ENCODE assay signal across 3 cellular contexts in the genomic region with DNA sequence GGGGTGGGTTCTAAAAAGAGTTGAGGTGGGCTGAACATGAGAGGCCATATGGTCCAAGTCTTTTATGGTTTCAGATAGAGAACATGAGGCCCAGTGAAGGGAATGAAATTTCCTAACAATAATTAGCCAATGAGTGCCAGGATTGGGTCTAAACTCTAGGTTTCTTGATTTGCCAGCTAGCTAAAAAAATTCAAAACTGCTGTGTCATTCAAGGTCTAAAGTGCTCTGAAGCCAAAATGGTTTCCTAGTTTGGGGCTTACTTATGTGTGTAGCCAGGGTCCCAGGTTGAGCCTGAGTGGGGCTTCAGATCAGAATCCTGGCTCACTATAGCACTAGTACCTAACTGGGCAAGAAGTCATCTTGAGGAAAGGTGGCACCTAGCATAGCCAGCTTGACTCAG.
TF ChIP-seq lines count a peak whose summit lies in the region.

No MANE protein-coding gene starts in this region.

TF ChIP-seq in HepG2, 621 proteins besides CTCF, POLR2A, EP300 and RAD21:
- TF ChIP-seq LBX2 (CRISPR knock-in tag; IDR thresholded peaks at IDR 0.05; ENCODE audit: borderline replicate concordance) (no peak), ETS1 (CRISPR knock-in tag; IDR thresholded peaks at IDR 0.05) (no peak), ZNF263 (CRISPR knock-in tag; IDR thresholded peaks at IDR 0.05) (no peak), MAFK (conservative IDR thresholded peaks at IDR 0.05 in 1 of 2, IDR thresholded peaks at IDR 0.05 in 1 of 2; ENCODE audit: low read length in 2 of 2) (0 out of 4 replicates have a peak, but pooled peaks of 1 of the 2 experiments have one; percentile 6), NFE2L2 (IDR thresholded peaks at IDR 0.05; ENCODE audit: low read length) (peak; percentile 67), ZFP90 (CRISPR knock-in tag; IDR thresholded peaks at IDR 0.05; ENCODE audit: borderline replicate concordance) (no peak)

TF ChIP-seq in IMR-90, 13 proteins besides CTCF, POLR2A, EP300 and RAD21:
- TF ChIP-seq, protein P1, sequence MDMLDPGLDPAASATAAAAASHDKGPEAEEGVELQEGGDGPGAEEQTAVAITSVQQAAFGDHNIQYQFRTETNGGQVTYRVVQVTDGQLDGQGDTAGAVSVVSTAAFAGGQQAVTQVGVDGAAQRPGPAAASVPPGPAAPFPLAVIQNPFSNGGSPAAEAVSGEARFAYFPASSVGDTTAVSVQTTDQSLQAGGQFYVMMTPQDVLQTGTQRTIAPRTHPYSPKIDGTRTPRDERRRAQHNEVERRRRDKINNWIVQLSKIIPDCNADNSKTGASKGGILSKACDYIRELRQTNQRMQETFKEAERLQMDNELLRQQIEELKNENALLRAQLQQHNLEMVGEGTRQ (IDR thresholded peaks at IDR 0.05; ENCODE audit: low read depth, low read length), result no peak
- TF ChIP-seq NFE2L2 (IDR thresholded peaks at IDR 0.05; ENCODE audit: low read depth, low read length), result peak; percentile 61

TF ChIP-seq in H1, 55 proteins besides CTCF, POLR2A, EP300 and RAD21:
- TF ChIP-seq, protein P1 (IDR thresholded peaks at IDR 0.05; ENCODE audit: low read length), result no peak
- TF ChIP-seq CHD1 (IDR thresholded peaks at IDR 0.05; ENCODE audit: low read depth, low read length) (no peak), SIRT6 (IDR thresholded peaks at IDR 0.05; ENCODE audit: low read length) (no peak), SIX5 (IDR thresholded peaks at IDR 0.05; ENCODE audit: low read depth, low read length) (no peak), YY1 (IDR thresholded peaks at IDR 0.05; ENCODE audit: low read depth, low read length) (no peak), ZNF274 (IDR thresholded peaks at IDR 0.05; ENCODE audit: borderline replicate concordance, extremely low read depth, low read length) (no peak), POLR2AphosphoS5 (IDR thresholded peaks at IDR 0.05; ENCODE audit: low read depth, low read length) (no peak), MAFK (IDR thresholded peaks at IDR 0.05; ENCODE audit: low read depth, low read length) (no peak)
